ENCODE assay signal across 17 cellular contexts in the genomic region with DNA sequence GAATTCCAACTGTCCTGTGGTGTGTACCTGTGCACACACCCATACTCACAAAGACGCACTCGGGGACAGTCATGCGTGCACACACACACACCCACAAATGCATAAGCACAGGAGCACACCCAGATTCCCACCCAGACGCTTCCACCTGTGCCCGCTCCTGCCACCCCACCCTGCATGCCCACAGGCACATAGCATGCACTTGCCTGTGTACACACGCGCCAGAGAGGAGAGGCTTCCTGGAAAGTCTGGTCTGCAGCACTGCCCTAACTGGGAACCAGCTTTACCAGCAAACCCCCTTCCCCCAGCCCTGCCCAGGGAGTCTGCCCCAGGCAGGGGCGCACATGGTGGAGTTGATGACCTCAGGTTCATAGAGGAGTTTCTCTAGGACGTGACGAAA.
"Had no signal": no experiment of that assay in that cellular context is flagged by ENCODE, and none has a peak within 500 bp of the region (broad histone marks: within the 10 kb centered on the region; RNA-seq: fewer than 3 reads in every experiment).

No MANE protein-coding gene starts in this region.

- H3K36me3 Mint-ChIP-seq: activated naive CD8-positive, alpha-beta T cell treated with anti-CD3 and anti-CD28 coated beads, Interleukin-2, amount 10 ng/mL, durations not matched to agents 7 days and 5 days; brain had no signal

- FAIRE-seq: islet of Langerhans had no signal

- H3K4me3 Mint-ChIP-seq: activated naive CD8-positive, alpha-beta T cell treated with anti-CD3 and anti-CD28 coated beads, Interleukin-2, amount 10 ng/mL, durations not matched to agents 7 days and 5 days; activated T-helper 1 cell treated with anti-CD3 and anti-CD28 coated beads, Interleukin-12 subunit alpha, Interleukin-12 subunit beta, Interleukin-2, Interleukin-4 antibody, amounts not matched to agents 30 ng/mL and 10 ng/mL and 1 ng/mL, durations not matched to agents 14 hours and 24 hours and 36 hours; brain; central memory CD8-positive, alpha-beta T cell; naive thymus-derived CD4-positive, alpha-beta T cell had no signal

- H3K9me3 Mint-ChIP-seq: activated naive CD8-positive, alpha-beta T cell treated with anti-CD3 and anti-CD28 coated beads, Interleukin-2, amount 10 ng/mL, durations not matched to agents 7 days and 5 days; central memory CD8-positive, alpha-beta T cell had no signal

- ATAC-seq: activated CD4-positive, CD25-positive, alpha-beta regulatory T cell treated with anti-CD3 and anti-CD28 coated beads, Interleukin-2, amount 50 U/mL, for 24 hours; left lobe of liver; naive thymus-derived CD4-positive, alpha-beta T cell; right cardiac atrium had no signal

- H3K27me3 Mint-ChIP-seq: central memory CD8-positive, alpha-beta T cell had no signal

- DNase-seq: activated naive CD4-positive, alpha-beta T cell; cortex of kidney; effector memory CD4-positive, alpha-beta T cell; mammary epithelial cell; naive thymus-derived CD4-positive, alpha-beta T cell; right cardiac atrium; stimulated activated CD4-positive, alpha-beta T cell treated with anti-CD3 and anti-CD28 coated beads, Interleukin-4, amount 100 ng/mL, for 24 hours; stimulated activated naive CD4-positive, alpha-beta T cell; SW 1271; transverse colon had no signal

- H3K27ac Mint-ChIP-seq: activated naive CD8-positive, alpha-beta T cell treated with anti-CD3 and anti-CD28 coated beads, Interleukin-2, amount 10 ng/mL, durations not matched to agents 7 days and 5 days; activated T-helper 1 cell treated with anti-CD3 and anti-CD28 coated beads, Interleukin-12 subunit alpha, Interleukin-12 subunit beta, Interleukin-2, Interleukin-4 antibody, amounts not matched to agents 30 ng/mL and 10 ng/mL and 1 ng/mL, durations not matched to agents 14 hours and 24 hours and 36 hours had no signal

- H3K4me1 Mint-ChIP-seq: brain; central memory CD8-positive, alpha-beta T cell had no signal
